Comparison of ENCODE assay signal across 8 cellular contexts in genomic region chr9:77177143-77177893, GRCh38. TPM values are rescaled to one million over a fixed set of nuclear protein-coding genes. Genes with fewer than 3 reads are reported as not detected.
DNase-seq lines count a peak whose midpoint lies in the region; ATAC-seq, FAIRE-seq and TF ChIP-seq lines count a peak whose summit lies in the region.

VPS13A (plus strand) TSS chr9:77177534; CDS start chr9:77177705, 171 bp downstream.

- TF ChIP-seq EP300 in neural cell (conservative IDR thresholded peaks at IDR 0.05; ENCODE audit: poor library complexity, severe bottlenecking): peak; percentile 20

- H3K9ac ChIP-seq in ES-I3 (ENCODE audit: low read depth, low read length) (peak within 1 kb of the TSS; percentile 85), neural cell (ENCODE audit: low read length) (peak within 1 kb of the TSS; percentile 74), stomach smooth muscle (ENCODE audit: low read length in 2 of 2) (peak within 1 kb of the TSS; percentile 77 to 81)

- peak within 1 kb of the TSS; percentile 64 for H3K4me3 ChIP-seq in RWPE2 (ENCODE audit: severe bottlenecking)
- H3K4me3 ChIP-seq in neural cell (ENCODE audit: low read length): peak within 1 kb of the TSS; percentile 89
- peak within 1 kb of the TSS; percentile 90 for H3K4me3 ChIP-seq in stomach smooth muscle (ENCODE audit: low read length in 2 of 2)

- H2AFZ ChIP-seq in neural cell (ENCODE audit: low read depth, low read length): peak within 1 kb of the TSS; percentile 83

- H3K9me2 ChIP-seq in neural cell (ENCODE audit: insufficient read depth, low read length): no peaks in the 10 kb centered on the region

- peaks cover 28% of the 10 kb centered on the region for H3K79me2 ChIP-seq in neural cell (replicated peaks; ENCODE audit: insufficient read depth, low read length)

- DNase-seq in H54 (ENCODE audit: insufficient read length, low spot score) (peak; percentile 97), LoVo (ENCODE audit: low spot score) (peak; percentile 95), RWPE2 (ENCODE audit: low spot score) (peak; percentile 96), fibroblast of the conjunctiva (ENCODE audit: low read depth) (peak; percentile 77)
- peak; percentile 91 for DNase-seq in activated T-helper 9 cell treated with anti-CD3 and anti-CD28 coated beads, Interleukin-2, amount 50 U/mL, for 16 hours (ENCODE audit: low read depth)

- peak; percentile 4 for TF ChIP-seq CTCF in RWPE2 (IDR thresholded peaks at IDR 0.05; ENCODE audit: poor library complexity, severe bottlenecking)
- peak; percentile 68 for TF ChIP-seq CTCF in neural cell (IDR thresholded peaks at IDR 0.05; ENCODE audit: poor library complexity, severe bottlenecking)

- H4K20me1 ChIP-seq in neural cell (ENCODE audit: insufficient read depth): no peaks in the 10 kb centered on the region

- peak; percentile 91 for ATAC-seq in RWPE2 (ENCODE audit: low read depth)

- peak; percentile 80 for TF ChIP-seq POLR2A in H54 (IDR thresholded peaks at IDR 0.05; ENCODE audit: low read depth, low read length)

- H3K9me3 ChIP-seq in ES-I3 (ENCODE audit: control insufficient read depth, insufficient read depth, low read length) (no peaks in the 10 kb centered on the region), RWPE2 (ENCODE audit: severe bottlenecking) (no peaks in the 10 kb centered on the region), neural cell (ENCODE audit: low read length) (no peaks in the 10 kb centered on the region), stomach smooth muscle (ENCODE audit: control insufficient read depth in 2 of 2, low read length in 2 of 2) (no peaks in the 10 kb centered on the region)

- FAIRE-seq in H54 (lab: Jason Lieb, UNC): peak; percentile 97

- H3K36me3 ChIP-seq in ES-I3 (ENCODE audit: insufficient read depth, low read length) (no peaks in the 10 kb centered on the region), RWPE2 (ENCODE audit: low read depth) (no peaks in the 10 kb centered on the region), neural cell (ENCODE audit: insufficient read depth, low read length) (no peaks in the 10 kb centered on the region), stomach smooth muscle (ENCODE audit: control insufficient read depth in 2 of 2, insufficient read depth in 2 of 2, low read length in 2 of 2) (no peaks in the 10 kb centered on the region)

- peak within 1 kb of the TSS; percentile 81 for H3K4me2 ChIP-seq in neural cell (ENCODE audit: low read length)

- no peaks in the 10 kb centered on the region for H3K4me1 ChIP-seq in ES-I3 (ENCODE audit: insufficient read depth, low read length)
- peaks cover 11% of the 10 kb centered on the region for H3K4me1 ChIP-seq in RWPE2 (ENCODE audit: insufficient read depth, poor library complexity, severe bottlenecking)
- H3K4me1 ChIP-seq in stomach smooth muscle (ENCODE audit: control insufficient read depth, insufficient read depth, low read length): peaks cover 8% of the 10 kb centered on the region

- H3K27ac ChIP-seq in RWPE2 (ENCODE audit: poor library complexity, severe bottlenecking) (peak within 1 kb of the TSS; percentile 50), neural cell (ENCODE audit: low read length) (peak within 1 kb of the TSS; percentile 40), stomach smooth muscle (ENCODE audit: low read length) (peak within 1 kb of the TSS; percentile 62)

- H3K27me3 ChIP-seq in RWPE2 (ENCODE audit: insufficient read depth, poor library complexity, severe bottlenecking): no peaks in the 10 kb centered on the region
- H3K27me3 ChIP-seq in neural cell (ENCODE audit: insufficient read depth, low read depth, low read length): no peaks in the 10 kb centered on the region
- H3K27me3 ChIP-seq in stomach smooth muscle (ENCODE audit: control insufficient read depth in 1 of 2, insufficient read depth in 2 of 2, low read length in 2 of 2): no peaks in the 10 kb centered on the region

- no peak for TF ChIP-seq RAD21 in neural cell (conservative IDR thresholded peaks at IDR 0.05)

- H3F3A ChIP-seq in neural cell (ENCODE audit: insufficient read depth, low read length, poor library complexity, severe bottlenecking): no peaks in the 10 kb centered on the region

TF ChIP-seq in neural cell, 6 proteins besides CTCF, POLR2A, EP300 and RAD21:
- TF ChIP-seq REST (IDR thresholded peaks at IDR 0.05; ENCODE audit: borderline replicate concordance) (peak; percentile 34), MXI1 (conservative IDR thresholded peaks at IDR 0.05; ENCODE audit: poor library complexity, severe bottlenecking) (peak; percentile 57), EZH2 (IDR thresholded peaks at IDR 0.05; ENCODE audit: borderline replicate concordance, insufficient read depth, low read length, poor library complexity, severe bottlenecking) (no peak), POLR2AphosphoS5 (IDR thresholded peaks at IDR 0.05) (peak; percentile 38), TAF1 (IDR thresholded peaks at IDR 0.05; ENCODE audit: low read depth) (peak; percentile 54), SMC3 (conservative IDR thresholded peaks at IDR 0.05; ENCODE audit: poor library complexity) (peak; percentile 33)

RNA-seq across cellular contexts. Expression of gene VPS13A, which starts in this region (rescaled TPM):
- polyA plus RNA-seq in neural cell: 20.6 and 21.1 TPM in 2 replicates
- polyA minus RNA-seq in neural cell: 64.5 and 66.6 TPM in 2 replicates

Comparison
In these comparisons a context has a peak if more than half of its experiments do, and no peak if none do; other contexts are left out.
1. Peak in every context shown above with its lines: DNase-seq, ATAC-seq, H3K4me3 ChIP-seq and H3K27ac ChIP-seq.